2 cellular contexts compared by ENCODE assay signal in genomic region chr17:48961516-48962233, GRCh38.
TF ChIP-seq lines count a peak whose summit lies in the region.

No MANE protein-coding gene starts in this region.

TF ChIP-seq in A549, 52 proteins besides CTCF, POLR2A, EP300 and RAD21 (continued from another document):
- TF ChIP-seq REST (IDR thresholded peaks at IDR 0.05) (no peak), TFCP2L1 (CRISPR knock-in tag; IDR thresholded peaks at IDR 0.05) (no peak), HEYL (CRISPR knock-in tag; IDR thresholded peaks at IDR 0.05) (no peak), SREBF2 (IDR thresholded peaks at IDR 0.05) (no peak), CEBPB (IDR thresholded peaks at IDR 0.05) (peak in 1 of 2 experiments; percentile 42; a peak in 1 of 4 replicates), MAFK (IDR thresholded peaks at IDR 0.05; ENCODE audit: partially characterized antibody) (no peak), BCL3 (IDR thresholded peaks at IDR 0.05) (0 out of 3 replicates have a peak, but pooled peaks have one; percentile 37), RFX5 (IDR thresholded peaks at IDR 0.05) (no peak), E2F6 (IDR thresholded peaks at IDR 0.05; ENCODE audit: borderline replicate concordance, low read depth) (peak; percentile 32; the same call in 1 of the 2 replicates), MYC (IDR thresholded peaks at IDR 0.05; ENCODE audit: borderline replicate concordance, low read length) (no peak), PBX3 (IDR thresholded peaks at IDR 0.05) (no peak), GATA3 (IDR thresholded peaks at IDR 0.05; ENCODE audit: borderline replicate concordance) (peak; percentile 66; the same call in 1 of the 2 replicates), MAX (IDR thresholded peaks at IDR 0.05) (peak; percentile 24; the same call in 1 of the 2 replicates), FOSB (CRISPR knock-in tag; IDR thresholded peaks at IDR 0.05) (peak; percentile 63; the same call in 1 of the 2 replicates), CBX8 (IDR thresholded peaks at IDR 0.05) (no peak), HES2 (IDR thresholded peaks at IDR 0.05) (no peak), JUN (IDR thresholded peaks at IDR 0.05) (peak in 1 of 2 experiments; percentile 68; a peak in 3 of 5 replicates), NFE2L2 (conservative IDR thresholded peaks at IDR 0.05; ENCODE audit: low read length) (no peak), FOXS1 (CRISPR knock-in tag; IDR thresholded peaks at IDR 0.05) (no peak), TP53 (CRISPR knock-in tag; IDR thresholded peaks at IDR 0.05) (no peak)

TF ChIP-seq in WTC11, 78 proteins besides CTCF, POLR2A, EP300 and RAD21 (continued from another document):
- TF ChIP-seq FOXK1 (CRISPR knock-in tag; IDR thresholded peaks at IDR 0.05) (no peak), IRF2 (CRISPR knock-in tag; IDR thresholded peaks at IDR 0.05; ENCODE audit: borderline replicate concordance, low read depth) (no peak), AR (CRISPR knock-in tag; IDR thresholded peaks at IDR 0.05) (no peak)
